1 cellular context compared by ENCODE assay signal in genomic region chr7:36387437-36388345, GRCh38.
TF ChIP-seq lines count a peak whose summit lies in the region.

No MANE protein-coding gene starts in this region.

TF ChIP-seq in HepG2, 621 proteins besides CTCF, POLR2A, EP300 and RAD21:
- peak; percentile 25; the same call in 1 of the 2 replicates for TF ChIP-seq HMG20A (CRISPR knock-in tag; IDR thresholded peaks at IDR 0.05; ENCODE audit: borderline replicate concordance)
- TF ChIP-seq ZKSCAN1 (IDR thresholded peaks at IDR 0.05; ENCODE audit: low read length): peak; percentile 64; the same call in 1 of the 2 replicates
- no peak for TF ChIP-seq ZSCAN29 (CRISPR knock-in tag; conservative IDR thresholded peaks at IDR 0.05)
TF ChIP-seq in HepG2: peak in this region for 2.
